6 cellular contexts compared by ENCODE assay signal in the genomic region with DNA sequence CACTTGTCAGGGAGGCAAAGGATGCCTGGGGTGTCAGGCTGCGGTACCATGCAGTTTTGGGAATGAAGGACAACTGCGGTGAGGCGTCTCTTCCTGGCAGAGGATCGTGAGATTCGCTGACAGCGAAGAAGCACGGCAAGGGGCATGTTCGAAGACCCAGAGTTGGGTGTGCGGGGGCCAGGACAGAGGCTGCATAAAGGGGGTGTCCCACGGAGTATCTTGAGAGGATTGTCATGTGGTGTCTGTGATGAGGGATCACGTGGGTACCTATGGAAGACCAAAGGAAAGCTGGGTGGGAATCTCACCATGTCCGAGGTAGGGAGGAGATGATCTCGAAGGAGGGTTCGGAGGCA. TPM values are rescaled to one million over a fixed set of nuclear protein-coding genes. Genes with fewer than 3 reads are reported as not detected.
DNase-seq lines count a peak whose midpoint lies in the region; ATAC-seq and TF ChIP-seq lines count a peak whose summit lies in the region.

No MANE protein-coding gene starts in this region.

- H3F3A ChIP-seq in PC-9 (ENCODE audit: insufficient read depth, low read depth) = no peaks in the 10 kb centered on the region; the same call in 1 of the 2 replicates

- POLR2A ChIA-PET in PC-9 (lab: Charles Lee; ENCODE audit: unreplicated experiment) = interaction anchor here (0.6 to 1.7 kb wide), 5 partner anchors 19 to 90 kb away, joined by 3 to 17 read pairs (median 4); partner anchors contain the start of gene PMF1

- peak overlapping the region; percentile 76 for H3K4me3 ChIP-seq in GM08714 (ENCODE audit: low read length)
- peak overlapping the region; percentile 95 for H3K4me3 ChIP-seq in PC-9
- peak overlapping the region; percentile 92 to 99 for H3K4me3 ChIP-seq in right atrium auricular region
- H3K4me3 ChIP-seq in upper lobe of right lung = peak overlapping the region; percentile 97

- H3K36me3 ChIP-seq in PC-9 (ENCODE audit: low read depth) (no peaks in the 10 kb centered on the region), right atrium auricular region (no peaks in the 10 kb centered on the region), upper lobe of right lung (peaks cover 17% of the 10 kb centered on the region)

- H3K9me2 ChIP-seq in PC-9 (ENCODE audit: insufficient read depth) = no peaks in the 10 kb centered on the region

- no peaks in the 10 kb centered on the region for H3K27me3 ChIP-seq in PC-9 (ENCODE audit: insufficient read depth, low read depth)
- H3K27me3 ChIP-seq in right atrium auricular region = no peaks in the 10 kb centered on the region
- H3K27me3 ChIP-seq in upper lobe of right lung = no peaks in the 10 kb centered on the region

- DNase-seq in PC-9 (no peak), right atrium auricular region (ENCODE audit: low spot score) (no peak), upper lobe of right lung (no peak), DMS153 treated with DMSO at 0.1 percent for 48 hours (lab: John Stamatoyannopoulos, UW; ENCODE audit: unreplicated experiment) (no peak), SW480 (ENCODE audit: low spot score) (no peak)

- no peak for TF ChIP-seq CTCF in PC-9 (conservative IDR thresholded peaks at IDR 0.05)
- TF ChIP-seq CTCF in right atrium auricular region (IDR thresholded peaks at IDR 0.05) = no peak
- no peak for TF ChIP-seq CTCF in upper lobe of right lung (IDR thresholded peaks at IDR 0.05)

- H3K27ac ChIP-seq in PC-9 (no peak overlapping the region), right atrium auricular region (peak overlapping the region; percentile 75 to 87), upper lobe of right lung (peak overlapping the region; percentile 81)

- H3K79me2 ChIP-seq in PC-9 (ENCODE audit: low read depth) = peaks cover 42% of the 10 kb centered on the region

- intact Hi-C loops in PC-9 (cut with micrococcal nuclease; ENCODE audit: unreplicated experiment) = no loop called here
- intact Hi-C loops in upper lobe of right lung (cut with DNase I) = no loop called here

- ATAC-seq in upper lobe of right lung = no peak

- peak overlapping the region; percentile 88 for H2AFZ ChIP-seq in PC-9

- BruUV-seq in PC-9 (replicated peaks; lab: Mats Ljungman, UMichigan) = TSS peak; percentile 59

- H3K9me3 ChIP-seq in PC-9 (ENCODE audit: insufficient read depth, low read depth) (no peaks in the 10 kb centered on the region), right atrium auricular region (no peaks in the 10 kb centered on the region), upper lobe of right lung (no peaks in the 10 kb centered on the region)

- CTCF ChIA-PET in PC-9 (lab: Charles Lee) = no interaction called here

- H3K4me1 ChIP-seq in PC-9 (replicated peaks; ENCODE audit: insufficient read depth) = peaks cover 12% of the 10 kb centered on the region
- peaks cover 0 to 30% of the 10 kb centered on the region in 2 donors for H3K4me1 ChIP-seq in right atrium auricular region
- peaks cover 9% of the 10 kb centered on the region for H3K4me1 ChIP-seq in upper lobe of right lung

- H4K20me1 ChIP-seq in PC-9 (ENCODE audit: insufficient read depth) = no peaks in the 10 kb centered on the region; the same call in 1 of the 2 replicates

- H3K4me2 ChIP-seq in PC-9 = peak overlapping the region; percentile 80

RNA-seq across cellular contexts. Expression of gene SLC25A44, which starts 0.4 kb away (rescaled TPM):
- 12.7 and 20.2 TPM in 2 replicates for total RNA-seq in PC-9 (2021)
- total RNA-seq in right atrium auricular region = 10 to 100 TPM; 15.5 to 18.5 TPM
- 24.9 TPM for total RNA-seq in upper lobe of right lung

RNA-seq across cellular contexts. Expression of gene PMF1, which starts 18.5 kb away (rescaled TPM):
- 46.0 and 50.2 TPM in 2 replicates for total RNA-seq in PC-9 (2021)
- 10 to 100 TPM; 81.8 to 88.3 TPM for total RNA-seq in right atrium auricular region
- total RNA-seq in upper lobe of right lung = 47.4 TPM

RNA-seq across cellular contexts. Expression of gene SEMA4A, which starts 40.9 kb away (rescaled TPM):
- 16.2 and 19.1 TPM in 2 replicates for total RNA-seq in PC-9 (2021)
- total RNA-seq in right atrium auricular region = 1 to 10 TPM; 2.0 to 4.2 TPM
- total RNA-seq in upper lobe of right lung = 30.7 TPM

RNA-seq across cellular contexts. Expression of gene BGLAP, which starts 47.7 kb away (rescaled TPM):
- 2.0 and 2.6 TPM in 2 replicates for total RNA-seq in PC-9 (2021)
- not detected for total RNA-seq in right atrium auricular region
- total RNA-seq in upper lobe of right lung = 2.4 TPM

RNA-seq across cellular contexts. Expression of gene PAQR6, which starts 53.6 kb away (rescaled TPM):
- total RNA-seq in PC-9 (2021) (12.3 and 14.1 TPM in 2 replicates), right atrium auricular region (not detected), upper lobe of right lung (1.9 TPM)
